ENCODE assay signal across 10 cellular contexts in the genomic region with DNA sequence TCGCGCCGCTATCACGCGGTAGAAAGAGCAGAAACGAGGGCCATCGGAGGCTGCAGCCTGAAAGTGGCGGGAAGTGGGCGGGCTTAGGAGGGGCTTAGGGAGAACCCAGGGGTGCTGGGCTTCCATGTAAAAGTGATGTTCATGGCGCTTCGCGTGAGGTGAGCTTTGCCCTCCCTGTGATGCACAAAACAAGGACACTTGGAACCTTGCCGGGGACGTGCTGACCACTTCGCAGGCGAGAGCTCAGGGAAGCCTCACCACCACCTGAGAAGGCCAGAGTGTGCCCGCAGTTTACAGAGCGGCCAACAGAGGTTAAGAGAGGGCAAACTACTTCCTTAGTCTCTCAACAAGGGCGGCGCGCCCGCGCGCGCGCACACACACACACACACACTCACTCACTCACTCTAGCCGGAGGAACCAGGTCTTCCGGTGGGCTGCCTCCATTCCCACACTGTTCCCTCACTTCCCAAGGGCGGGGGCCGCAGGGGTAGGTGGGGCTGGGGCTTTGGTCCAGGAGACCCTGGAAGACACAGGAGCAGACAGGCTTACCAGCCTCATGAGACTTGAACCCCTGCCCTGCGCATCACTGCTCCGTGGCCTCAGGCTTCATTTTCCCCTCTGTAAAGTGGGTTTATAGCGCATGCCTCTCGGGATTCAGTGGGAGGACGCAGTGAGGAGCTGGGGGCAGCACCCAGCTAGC. TPM values are rescaled to one million over a fixed set of nuclear protein-coding genes. Genes with fewer than 3 reads are reported as not detected.
DNase-seq lines count a peak whose midpoint lies in the region; ATAC-seq and TF ChIP-seq lines count a peak whose summit lies in the region.
"Had no signal": no experiment of that assay in that cellular context is flagged by ENCODE, and none has a peak within 500 bp of the region (broad histone marks: within the 10 kb centered on the region; RNA-seq: fewer than 3 reads in every experiment).

No MANE protein-coding gene starts in this region.

- H3K4me2 ChIP-seq in BLaER1 = peak overlapping the region; percentile 19

- H3K9ac ChIP-seq in BLaER1 = no peak overlapping the region

- H3K4me1 ChIP-seq in BLaER1 (peaks cover 21% of the 10 kb centered on the region), prostate gland (replicated peaks) (no peaks in the 10 kb centered on the region)

- ATAC-seq in left lobe of liver (peak; percentile 73), GM19455 (IDR thresholded peaks at IDR 0.05; ENCODE audit: unreplicated experiment) (no peak), GM19328 (IDR thresholded peaks at IDR 0.05; ENCODE audit: unreplicated experiment) (no peak), GM18505 (IDR thresholded peaks at IDR 0.05; ENCODE audit: unreplicated experiment) (no peak)

- DNase-seq in HT-29 (ENCODE audit: low spot score) (peak; percentile 74), left lobe of liver (ENCODE audit: low spot score) (no peak), prostate gland (ENCODE audit: low spot score) (no peak)
- DNase-seq in activated effector memory CD4-positive, alpha-beta T cell treated with Interleukin-2 at 50 U/mL for 16 hours = peak; percentile 4
- DNase-seq: NCI-H187 treated with DMSO at 0.1 percent for 48 hours had no signal

- intact Hi-C loops in prostate gland (cut with DNase I) = no loop called here

- TF ChIP-seq POLR2A in prostate gland (IDR thresholded peaks at IDR 0.05) = no peak
- TF ChIP-seq POLR2A in GM18505 (IDR thresholded peaks at IDR 0.05; ENCODE audit: borderline replicate concordance, extremely low read depth, insufficient read depth, insufficient read length) = no peak

- no peak for TF ChIP-seq CTCF in prostate gland (IDR thresholded peaks at IDR 0.05)

- H3K9me3 ChIP-seq in BLaER1 (no peaks in the 10 kb centered on the region), prostate gland (no peaks in the 10 kb centered on the region)

- no peaks in the 10 kb centered on the region for H4K20me1 ChIP-seq in BLaER1

- no peak overlapping the region for H3K27ac ChIP-seq in BLaER1
- H3K27ac ChIP-seq in prostate gland = no peak overlapping the region

- H3K4me3 ChIP-seq in BLaER1 (no peak overlapping the region), prostate gland (no peak overlapping the region)

- H3K27me3 ChIP-seq in BLaER1 = peaks cover 20% of the 10 kb centered on the region; the same call in 1 of the 2 replicates
- no peaks in the 10 kb centered on the region for H3K27me3 ChIP-seq in prostate gland (replicated peaks; ENCODE audit: insufficient read depth)

- WGBS in prostate gland = 11% methylated on average over 33 of the region's 35 CpGs

- H3K36me3 ChIP-seq in BLaER1 (no peaks in the 10 kb centered on the region), prostate gland (no peaks in the 10 kb centered on the region)

RNA-seq across cellular contexts. Expression of gene GAPDHS, which starts 0.7 kb away (rescaled TPM):
- not detected in 2 replicates for total RNA-seq in HT-29 (2014; rRNA removed; shearing (Covaris generic))
- total RNA-seq in left lobe of liver (not detected), prostate gland (10 to 100 TPM in 1 of 2 donors, not detected in 1; 13.4 TPM)
- total RNA-seq: pulmonary artery endothelial cell had no signal

RNA-seq across cellular contexts. Expression of gene SBSN, which starts 5.9 kb away (rescaled TPM):
- not detected in 2 replicates for total RNA-seq in HT-29 (2014; rRNA removed; shearing (Covaris generic))
- total RNA-seq in left lobe of liver (not detected), prostate gland (1 to 10 TPM in 1 of 2 donors, under 1 TPM in 1; 0.32 to 4.9 TPM)
- total RNA-seq: pulmonary artery endothelial cell had no signal

RNA-seq across cellular contexts. Expression of gene TMEM147, which starts 11.5 kb away (rescaled TPM):
- 184 and 206 TPM in 2 replicates for total RNA-seq in HT-29 (2014; rRNA removed; shearing (Covaris generic))
- total RNA-seq in left lobe of liver (26.6 TPM), prostate gland (100 to 1,000 TPM; 105 to 120 TPM)

RNA-seq across cellular contexts. Expression of gene DMKN, which starts 20.5 kb away (rescaled TPM):
- total RNA-seq in HT-29 (2014; rRNA removed; shearing (Covaris generic)) = 7.0 and 8.6 TPM in 2 replicates
- total RNA-seq in left lobe of liver (2.0 TPM), prostate gland (10 to 100 TPM; 50.9 to 80.5 TPM)
- total RNA-seq: pulmonary artery endothelial cell had no signal

RNA-seq across cellular contexts. Expression of gene ATP4A, which starts 29.5 kb away (rescaled TPM):
- 0.13 TPM in 1 of 2 replicates, not detected in the other for total RNA-seq in HT-29 (2014; rRNA removed; shearing (Covaris generic))
- total RNA-seq in left lobe of liver (not detected), prostate gland (1 to 10 TPM in 1 of 2 donors, not detected in 1; 1.9 TPM)
- total RNA-seq: pulmonary artery endothelial cell had no signal

Comparison
In these comparisons a context has a peak if more than half of its experiments do, and no peak if none do; other contexts are left out.
1. DNase-seq: peak in HT-29 (single experiment) and activated effector memory CD4-positive, alpha-beta T cell treated with Interleukin-2 at 50 U/mL for 16 hours (single experiment); none in left lobe of liver (single experiment) and prostate gland (single experiment).